8 cellular contexts compared by ENCODE assay signal in genomic region chr11:118073554-118073953, GRCh38. TPM values are rescaled to one million over a fixed set of nuclear protein-coding genes. Genes with fewer than 3 reads are reported as not detected.
"Had no signal": no experiment of that assay in that cellular context is flagged by ENCODE, and none has a peak within 500 bp of the region (broad histone marks: within the 10 kb centered on the region; RNA-seq: fewer than 3 reads in every experiment).

No MANE protein-coding gene starts in this region.

- H2AFZ ChIP-seq: GM23338 had no signal

- H3K4me3 ChIP-seq: GM23338 had no signal

- FAIRE-seq: H1, H54, HTR-8/SVneo had no signal

- H3K4me2 ChIP-seq: GM23338 had no signal

- DNase-seq: H9, HCEC 1CT, IMR-90 had no signal

- ATAC-seq: GM23338 had no signal

RNA-seq across cellular contexts. Expression of gene TMPRSS4, which starts 3.3 kb away (rescaled TPM):
- total RNA-seq: H9, IMR-90 had no signal
- polyA plus RNA-seq: IMR-90 had no signal

RNA-seq across cellular contexts. Expression of gene SMIM35, which starts 13.2 kb away (rescaled TPM):
- total RNA-seq: GM23338, H1, H9, HT-29, IMR-90 had no signal
- polyA plus RNA-seq: GM23338, H1, IMR-90 had no signal
